25 cellular contexts compared by ENCODE assay signal in the genomic region with DNA sequence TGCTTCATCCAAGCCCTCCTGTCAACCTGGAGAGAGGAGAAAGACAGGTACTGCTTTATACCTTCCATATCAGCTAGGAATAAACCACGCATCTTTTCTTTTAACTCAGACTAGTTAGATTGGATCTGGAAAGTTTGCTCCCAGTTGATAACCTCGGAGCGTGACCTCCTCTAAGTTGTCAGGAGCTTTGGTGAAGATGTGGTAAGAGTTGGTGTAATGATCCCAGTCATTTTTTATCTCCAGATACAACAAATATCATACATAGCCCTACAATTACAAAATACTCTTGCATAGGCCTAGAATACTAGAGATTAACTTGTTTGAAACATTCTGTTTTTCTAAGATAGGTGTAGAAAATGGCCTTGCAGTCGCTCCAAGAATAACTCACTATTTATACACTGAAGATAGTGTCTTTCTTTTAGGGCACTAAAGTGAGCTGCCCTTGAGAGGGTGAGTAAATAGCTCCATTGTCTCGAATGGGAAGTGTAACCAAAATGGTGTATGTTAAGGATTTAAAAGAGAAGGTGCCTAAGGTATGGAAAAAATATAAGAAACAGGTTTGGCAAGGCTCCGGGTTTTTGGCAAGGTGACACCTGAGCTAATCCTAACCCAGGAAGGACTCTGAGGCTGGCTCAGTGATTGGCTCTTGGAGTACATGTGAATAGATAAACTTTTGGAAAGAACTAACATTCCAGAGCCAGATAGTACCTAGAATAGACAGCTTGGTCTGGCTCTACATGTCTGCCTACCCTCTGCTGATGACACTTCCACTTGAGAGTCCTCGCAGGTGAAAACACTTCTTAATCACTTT. TPM values are rescaled to one million over a fixed set of nuclear protein-coding genes. Genes with fewer than 3 reads are reported as not detected.
DNase-seq lines count a peak whose midpoint lies in the region; ATAC-seq, FAIRE-seq and TF ChIP-seq lines count a peak whose summit lies in the region.
"Had no signal": no experiment of that assay in that cellular context is flagged by ENCODE, and none has a peak within 500 bp of the region (broad histone marks: within the 10 kb centered on the region; RNA-seq: fewer than 3 reads in every experiment).

No MANE protein-coding gene starts in this region.

- DNase-seq in left colon = no peak
- DNase-seq in H54 (ENCODE audit: insufficient read length, low spot score) = no peak
- DNase-seq in activated CD4-positive, alpha-beta T cell treated with anti-CD3 and anti-CD28 coated beads for 1 hour = no peak
- no peak for DNase-seq in NCI-H2107 treated with DMSO at 0.1 percent for 48 hours (lab: John Stamatoyannopoulos, UW; ENCODE audit: unreplicated experiment)
- DNase-seq in RPMI8226 = no peak
- DNase-seq: activated CD4-positive, CD25-positive, alpha-beta regulatory T cell; activated CD8-positive, alpha-beta T cell treated with anti-CD3 and anti-CD28 coated beads, Interleukin-2, amount 10 ng/mL, durations not matched to agents 7 days and 5 days; activated T-cell treated with anti-CD3 and anti-CD28 coated beads, Interleukin-2, amount 50 U/mL, for 1 hour; adrenal gland; left lung; NCI-H1417; NK-92 treated with Interleukin-12 subunit alpha and Interleukin-12 subunit beta, amount 100 ng/mL, for 24 hours; SK-N-SH; stimulated activated CD4-positive, alpha-beta T cell treated with anti-CD3 and anti-CD28 coated beads, Interleukin-4, amount 100 ng/mL, for 24 hours had no signal

- intact Hi-C loops in left colon (cut with DNase I, micrococcal nuclease) = no loop called here

- no peak for TF ChIP-seq CTCF in 22Rv1 (IDR thresholded peaks at IDR 0.05)

- H3K27ac ChIP-seq in 22Rv1 = peak overlapping the region; percentile 18
- H3K27ac ChIP-seq: adrenal gland, breast epithelium, left lung, neural progenitor cell, RWPE1 had no signal

- ATAC-seq in GM19351 (IDR thresholded peaks at IDR 0.05; ENCODE audit: unreplicated experiment) = peak; percentile 9
- peak; percentile 33 for ATAC-seq in HG02943 (IDR thresholded peaks at IDR 0.05; ENCODE audit: low read depth, unreplicated experiment)
- peak; percentile 53 for ATAC-seq in left colon
- ATAC-seq: activated CD8-positive, alpha-beta T cell treated with anti-CD3 and anti-CD28 coated beads, Interleukin-2, amount 10 ng/mL, durations not matched to agents 7 days and 5 days had no signal

- TF ChIP-seq POLR2A in H54 (IDR thresholded peaks at IDR 0.05; ENCODE audit: low read depth, low read length) = no peak

- no peak for FAIRE-seq in H54 (lab: Jason Lieb, UNC)
- FAIRE-seq: A204.1, GM19239 had no signal

RNA-seq across cellular contexts. Expression of a gene that starts 59.4 kb away (rescaled TPM):
- total RNA-seq in left colon = under 1 TPM; 0.25 to 0.34 TPM
- total RNA-seq: activated CD8-positive, alpha-beta T cell treated with anti-CD3 and anti-CD28 coated beads, Interleukin-2, amount 10 ng/mL, durations not matched to agents 7 days and 5 days; left lung; NCI-H460; pulmonary artery endothelial cell; smooth muscle cell had no signal
